In the genomic region with DNA sequence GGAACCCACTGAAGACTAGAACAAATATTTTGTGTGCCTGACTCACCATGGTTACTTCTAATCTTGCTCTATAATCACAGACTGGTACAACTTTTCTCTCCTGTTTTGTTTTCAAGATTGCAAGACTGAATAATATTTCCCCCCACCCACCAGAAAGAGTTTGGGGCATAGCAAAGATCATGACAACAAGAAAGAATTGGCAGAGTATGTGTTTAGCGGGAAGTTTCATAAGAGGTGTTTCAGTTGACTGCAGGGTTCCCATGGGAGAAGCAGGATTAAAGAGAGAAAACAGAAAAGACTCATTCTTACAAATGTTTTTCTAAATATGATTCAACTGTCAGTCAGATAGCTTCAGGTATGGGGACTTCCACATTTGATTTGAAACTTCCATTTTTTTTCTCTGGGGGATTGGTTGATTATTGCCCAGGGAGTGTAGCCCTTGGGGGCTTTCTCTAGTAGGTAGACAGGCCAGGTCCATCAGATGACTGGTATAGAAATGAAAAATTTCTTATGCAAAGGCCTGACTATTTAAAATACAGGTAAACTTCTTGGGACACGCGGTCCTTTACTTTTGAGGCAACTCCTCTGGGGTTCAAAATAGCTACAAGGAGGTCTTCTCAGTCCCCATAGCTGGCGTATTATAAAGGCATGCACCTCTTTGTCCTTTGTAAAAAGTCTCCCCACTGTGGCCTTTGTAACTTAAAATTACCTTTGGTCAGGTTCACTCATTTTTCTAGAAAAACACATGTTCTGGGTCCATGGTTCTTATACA, we compare ENCODE assay signal across 1 cellular context.
A peak's percentile ranks its signal among the peaks of the same experiment; 100 is the strongest.
TF ChIP-seq lines count a peak whose summit lies in the region.

No MANE protein-coding gene starts in this region.

TF ChIP-seq in GM12878, 131 proteins besides CTCF, POLR2A, EP300 and RAD21 (continues in another document):
- peak; percentile 96 for TF ChIP-seq IKZF2 (IDR thresholded peaks at IDR 0.05)
- TF ChIP-seq IKZF1 (conservative IDR thresholded peaks at IDR 0.05), result peak; percentile 91
- peak; percentile 78 for TF ChIP-seq MTA2 (IDR thresholded peaks at IDR 0.05; ENCODE audit: low read depth)
- peak; percentile 88 for TF ChIP-seq CUX1 (IDR thresholded peaks at IDR 0.05; ENCODE audit: insufficient replicate concordance, low read depth, low read length)
- no peak for TF ChIP-seq SREBF2 (IDR thresholded peaks at IDR 0.05; ENCODE audit: low read length)
- TF ChIP-seq SPI1 (IDR thresholded peaks at IDR 0.05; ENCODE audit: borderline replicate concordance, insufficient read depth, low read depth, low read length), result peak; percentile 41; the same call in 1 of the 2 replicates
- no peak for TF ChIP-seq LARP7 (IDR thresholded peaks at IDR 0.05)
- no peak for TF ChIP-seq ETV6 (conservative IDR thresholded peaks at IDR 0.05 in 1 of 2, IDR thresholded peaks at IDR 0.05 in 1 of 2; ENCODE audit: borderline replicate concordance in 1 of 2, low read depth in 1 of 2)
- TF ChIP-seq NR2C2 (IDR thresholded peaks at IDR 0.05; ENCODE audit: borderline replicate concordance, control insufficient read depth, insufficient read length, low read depth), result no peak
- TF ChIP-seq YY1 (IDR thresholded peaks at IDR 0.05; ENCODE audit: low read depth, low read length), result no peak
- peak; percentile 78; the same call in 1 of the 2 replicates for TF ChIP-seq GATAD2B (conservative IDR thresholded peaks at IDR 0.05; ENCODE audit: low read depth)
- no peak for TF ChIP-seq MAX (IDR thresholded peaks at IDR 0.05; ENCODE audit: low read depth, low read length)
- peak; percentile 36; the same call in 1 of the 2 replicates for TF ChIP-seq CREM (IDR thresholded peaks at IDR 0.05; ENCODE audit: low read depth)
- peak; percentile 48; the same call in 1 of the 2 replicates for TF ChIP-seq ZBED1 (IDR thresholded peaks at IDR 0.05; ENCODE audit: borderline replicate concordance)
- TF ChIP-seq SKIL (IDR thresholded peaks at IDR 0.05; ENCODE audit: low read depth, poor library complexity, severe bottlenecking), result peak; percentile 90
- no peak for TF ChIP-seq RCOR1 (conservative IDR thresholded peaks at IDR 0.05; ENCODE audit: low read depth, low read length)
- TF ChIP-seq EED (IDR thresholded peaks at IDR 0.05; ENCODE audit: low read depth), result peak; percentile 76; the same call in 1 of the 2 replicates
- TF ChIP-seq MEF2B (IDR thresholded peaks at IDR 0.05; ENCODE audit: partially characterized antibody, poor library complexity, severe bottlenecking), result peak; percentile 99
- TF ChIP-seq SMAD1 (IDR thresholded peaks at IDR 0.05; ENCODE audit: low read depth, partially characterized antibody), result no peak
- TF ChIP-seq RB1 (IDR thresholded peaks at IDR 0.05; ENCODE audit: borderline replicate concordance), result no peak
- 0 out of 2 replicates have a peak, but pooled peaks have one; percentile 16 for TF ChIP-seq MXI1 (IDR thresholded peaks at IDR 0.05; ENCODE audit: low read depth, low read length)
- TF ChIP-seq ZNF384 (IDR thresholded peaks at IDR 0.05; ENCODE audit: borderline replicate concordance, low read depth, low read length), result peak; percentile 5; the same call in 1 of the 2 replicates
- no peak for TF ChIP-seq IRF5 (IDR thresholded peaks at IDR 0.05; ENCODE audit: borderline replicate concordance)
- no peak for TF ChIP-seq CBFB (IDR thresholded peaks at IDR 0.05; ENCODE audit: low read depth)
- TF ChIP-seq EGR1 (IDR thresholded peaks at IDR 0.05; ENCODE audit: borderline replicate concordance in 1 of 2, low read depth in 2 of 2, low read length in 2 of 2), result peak in 1 of 2 experiments; percentile 35; a peak in 1 of 3 replicates
- TF ChIP-seq CEBPB (IDR thresholded peaks at IDR 0.05; ENCODE audit: borderline replicate concordance in 1 of 2, low read depth in 2 of 2, low read length in 2 of 2), result no peak
- 0 out of 4 replicates have a peak, but pooled peaks of 1 of the 2 experiments have one; percentile 19 for TF ChIP-seq BHLHE40 (IDR thresholded peaks at IDR 0.05; ENCODE audit: borderline replicate concordance in 1 of 2, low read depth in 2 of 2, low read length in 1 of 2)
- TF ChIP-seq FOS (IDR thresholded peaks at IDR 0.05; ENCODE audit: borderline replicate concordance, extremely low read depth, insufficient read length), result no peak
- TF ChIP-seq, protein P1, sequence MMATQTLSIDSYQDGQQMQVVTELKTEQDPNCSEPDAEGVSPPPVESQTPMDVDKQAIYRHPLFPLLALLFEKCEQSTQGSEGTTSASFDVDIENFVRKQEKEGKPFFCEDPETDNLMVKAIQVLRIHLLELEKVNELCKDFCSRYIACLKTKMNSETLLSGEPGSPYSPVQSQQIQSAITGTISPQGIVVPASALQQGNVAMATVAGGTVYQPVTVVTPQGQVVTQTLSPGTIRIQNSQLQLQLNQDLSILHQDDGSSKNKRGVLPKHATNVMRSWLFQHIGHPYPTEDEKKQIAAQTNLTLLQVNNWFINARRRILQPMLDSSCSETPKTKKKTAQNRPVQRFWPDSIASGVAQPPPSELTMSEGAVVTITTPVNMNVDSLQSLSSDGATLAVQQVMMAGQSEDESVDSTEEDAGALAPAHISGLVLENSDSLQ (IDR thresholded peaks at IDR 0.05), result peak; percentile 94
- TF ChIP-seq IRF4 (IDR thresholded peaks at IDR 0.05; ENCODE audit: low read depth, low read length), result peak; percentile 55; the same call in 1 of the 2 replicates
- TF ChIP-seq HCFC1 (IDR thresholded peaks at IDR 0.05; ENCODE audit: low read length), result no peak
- TF ChIP-seq BCLAF1 (IDR thresholded peaks at IDR 0.05), result no peak
- no peak for TF ChIP-seq PAX5 (IDR thresholded peaks at IDR 0.05; ENCODE audit: borderline replicate concordance, low read depth, low read length)
- TF ChIP-seq CREB1 (IDR thresholded peaks at IDR 0.05; ENCODE audit: low read depth), result no peak
- no peak for TF ChIP-seq EZH2 (IDR thresholded peaks at IDR 0.05; ENCODE audit: borderline replicate concordance, control insufficient read depth, low read depth, low read length)
- no peak for TF ChIP-seq CHD4 (IDR thresholded peaks at IDR 0.05)
- TF ChIP-seq CBX3 (IDR thresholded peaks at IDR 0.05; ENCODE audit: borderline replicate concordance, low read depth), result no peak
- no peak for TF ChIP-seq MTA3 (IDR thresholded peaks at IDR 0.05; ENCODE audit: borderline replicate concordance, low read length)
- no peak for TF ChIP-seq CBX5 (IDR thresholded peaks at IDR 0.05; ENCODE audit: low read depth)
- TF ChIP-seq JUND (IDR thresholded peaks at IDR 0.05; ENCODE audit: low read depth, low read length), result no peak
- no peak for TF ChIP-seq POU2F2 (IDR thresholded peaks at IDR 0.05; ENCODE audit: borderline replicate concordance, low read depth, low read length)
- TF ChIP-seq ZNF207 (IDR thresholded peaks at IDR 0.05; ENCODE audit: borderline replicate concordance), result no peak
- peak; percentile 56; the same call in 1 of the 2 replicates for TF ChIP-seq TCF7 (IDR thresholded peaks at IDR 0.05; ENCODE audit: borderline replicate concordance)
- TF ChIP-seq RAD51 (IDR thresholded peaks at IDR 0.05), result no peak
- TF ChIP-seq, protein P2, sequence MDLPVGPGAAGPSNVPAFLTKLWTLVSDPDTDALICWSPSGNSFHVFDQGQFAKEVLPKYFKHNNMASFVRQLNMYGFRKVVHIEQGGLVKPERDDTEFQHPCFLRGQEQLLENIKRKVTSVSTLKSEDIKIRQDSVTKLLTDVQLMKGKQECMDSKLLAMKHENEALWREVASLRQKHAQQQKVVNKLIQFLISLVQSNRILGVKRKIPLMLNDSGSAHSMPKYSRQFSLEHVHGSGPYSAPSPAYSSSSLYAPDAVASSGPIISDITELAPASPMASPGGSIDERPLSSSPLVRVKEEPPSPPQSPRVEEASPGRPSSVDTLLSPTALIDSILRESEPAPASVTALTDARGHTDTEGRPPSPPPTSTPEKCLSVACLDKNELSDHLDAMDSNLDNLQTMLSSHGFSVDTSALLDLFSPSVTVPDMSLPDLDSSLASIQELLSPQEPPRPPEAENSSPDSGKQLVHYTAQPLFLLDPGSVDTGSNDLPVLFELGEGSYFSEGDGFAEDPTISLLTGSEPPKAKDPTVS (IDR thresholded peaks at IDR 0.05; ENCODE audit: low read depth, low read length), result no peak
- peak; percentile 23; the same call in 1 of the 2 replicates for TF ChIP-seq SMC3 (IDR thresholded peaks at IDR 0.05; ENCODE audit: borderline replicate concordance, low read length)
- TF ChIP-seq KAT2A (conservative IDR thresholded peaks at IDR 0.05; ENCODE audit: control insufficient read depth, low read depth, low read length), result no peak
- peak; percentile 67; the same call in 1 of the 2 replicates for TF ChIP-seq NBN (IDR thresholded peaks at IDR 0.05)
- no peak for TF ChIP-seq ZNF622 (IDR thresholded peaks at IDR 0.05)
- no peak for TF ChIP-seq GABPA (IDR thresholded peaks at IDR 0.05; ENCODE audit: low read depth)
- TF ChIP-seq ZNF274 (IDR thresholded peaks at IDR 0.05; ENCODE audit: insufficient read depth, insufficient read length), result no peak
- no peak for TF ChIP-seq YBX1 (IDR thresholded peaks at IDR 0.05)
